In genomic region chr1:182676321-182676720, GRCh38 we compare ENCODE assay signal across 16 cellular contexts. TPM values are rescaled to one million over a fixed set of nuclear protein-coding genes. Genes with fewer than 3 reads are reported as not detected.
"Had no signal": no experiment of that assay in that cellular context is flagged by ENCODE, and none has a peak within 500 bp of the region (broad histone marks: within the 10 kb centered on the region; RNA-seq: fewer than 3 reads in every experiment).

No MANE protein-coding gene starts in this region.

- H3K27me3 ChIP-seq: ovary, suprapubic skin, upper lobe of left lung had no signal

- H3K27ac ChIP-seq: coronary artery, ovary, suprapubic skin, upper lobe of left lung had no signal

- H3K36me3 ChIP-seq: ovary, suprapubic skin, upper lobe of left lung had no signal

- DNase-seq: activated CD4-positive, alpha-beta T cell treated with anti-CD3 and anti-CD28 coated beads for 48 hours; activated CD8-positive, alpha-beta memory T cell treated with anti-CD3 and anti-CD28 coated beads for 24 hours; activated naive CD4-positive, alpha-beta T cell treated with anti-CD3 and anti-CD28 coated beads for 36 hours; central memory CD4-positive, alpha-beta T cell; effector CD8-positive, alpha-beta T cell; hypothalamus; immature natural killer cell; left colon; ovary; stimulated activated CD4-positive, alpha-beta T cell treated with anti-CD3 and anti-CD28 coated beads, Interleukin-2, amount 100 ng/mL, for 48 hours; stimulated activated naive CD4-positive, alpha-beta T cell treated with Interleukin-2 at 50 U/mL for 16 hours; upper lobe of left lung had no signal

- H3K4me3 ChIP-seq: coronary artery, ovary, suprapubic skin, upper lobe of left lung had no signal

- ATAC-seq: activated T-helper 17 cell treated with anti-CD3 and anti-CD28 coated beads, Interleukin-2, amount 50 U/mL, for 72 hours; left colon; WTC11 had no signal

- H3K9me3 ChIP-seq: ovary, suprapubic skin, upper lobe of left lung had no signal

RNA-seq across cellular contexts. Expression of gene RGS8, which starts 8.1 kb away (rescaled TPM):
- total RNA-seq: activated naive CD4-positive, alpha-beta T cell treated with anti-CD3 and anti-CD28 coated beads for 36 hours; left colon; suprapubic skin had no signal
- polyA plus RNA-seq: immature natural killer cell had no signal
